In the genomic region with DNA sequence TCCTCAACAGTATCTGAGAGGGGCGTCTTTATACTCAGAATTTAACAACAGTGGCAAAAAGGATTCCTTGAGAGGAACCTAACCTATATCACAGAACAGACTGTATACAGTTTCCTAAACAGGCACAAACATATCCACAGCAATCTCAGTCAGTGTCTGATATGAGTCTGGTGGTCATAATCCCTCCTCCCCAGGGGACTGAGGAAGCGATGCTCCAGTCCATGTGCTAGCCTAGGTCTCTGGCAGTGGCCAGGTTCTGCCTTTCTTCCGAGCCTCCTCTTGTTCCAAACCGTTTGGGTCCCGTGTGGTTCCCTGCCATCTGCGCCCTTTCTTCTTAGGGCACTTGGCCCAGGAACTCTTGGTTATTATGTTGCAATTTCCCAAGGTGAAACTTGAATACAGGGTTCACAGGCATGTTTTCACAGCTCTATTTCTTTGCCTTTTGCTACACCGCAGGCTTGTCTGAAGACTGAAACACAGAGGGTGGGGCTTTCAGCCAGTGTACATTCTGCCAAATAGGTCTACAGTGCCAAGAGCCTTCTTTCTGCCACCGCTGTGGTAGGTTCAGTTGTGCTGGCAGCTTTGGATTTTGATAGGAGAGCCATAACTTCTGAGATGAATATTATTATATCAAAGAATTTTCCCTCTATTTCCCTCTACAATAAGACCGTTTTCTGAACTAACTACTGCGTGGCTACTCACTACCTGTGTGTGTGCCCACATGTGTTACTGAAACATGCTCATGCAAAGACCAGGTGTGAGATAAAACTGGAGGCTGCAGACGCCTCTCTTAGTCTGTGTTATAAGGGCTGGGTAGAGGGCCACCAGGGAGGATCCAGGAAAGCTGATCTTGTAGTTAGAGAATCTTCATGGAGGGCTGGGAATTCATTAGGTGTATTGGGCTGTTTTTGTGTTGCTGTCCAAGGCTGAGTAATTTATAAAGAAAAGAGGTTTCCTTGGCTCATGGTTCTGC, we compare ENCODE assay signal across 1 cellular context.
TF ChIP-seq lines count a peak whose summit lies in the region.

No MANE protein-coding gene starts in this region.

TF ChIP-seq in GM23338, 12 proteins besides CTCF, POLR2A, EP300 and RAD21 (continued from another document):
- no peak for TF ChIP-seq ZNF462 (CRISPR knock-in tag; IDR thresholded peaks at IDR 0.05)
- no peak for TF ChIP-seq ZNF331 (CRISPR knock-in tag; IDR thresholded peaks at IDR 0.05; ENCODE audit: low read depth)
- TF ChIP-seq POLR2AphosphoS5 (IDR thresholded peaks at IDR 0.05; ENCODE audit: low read depth): no peak
- no peak for TF ChIP-seq ETS1 (IDR thresholded peaks at IDR 0.05)
- TF ChIP-seq REST (IDR thresholded peaks at IDR 0.05; ENCODE audit: unreplicated experiment): no peak
- no peak for TF ChIP-seq ZNF114 (CRISPR knock-in tag; IDR thresholded peaks at IDR 0.05)
